ENCODE assay signal across 1 cellular context in genomic region chr10:113953505-113954272, GRCh38.
TF ChIP-seq lines count a peak whose summit lies in the region.

No MANE protein-coding gene starts in this region.

TF ChIP-seq in GM23338, 12 proteins besides CTCF, POLR2A, EP300 and RAD21 (continued from another document):
- no peak for TF ChIP-seq REST (IDR thresholded peaks at IDR 0.05; ENCODE audit: unreplicated experiment)
- no peak for TF ChIP-seq ZNF462 (CRISPR knock-in tag; IDR thresholded peaks at IDR 0.05)
- no peak for TF ChIP-seq EZH2phosphoT487 (IDR thresholded peaks at IDR 0.05; ENCODE audit: unreplicated experiment)
